Comparison of ENCODE assay signal across 9 cellular contexts in genomic region chr10:78700413-78700812, GRCh38.
DNase-seq lines count a peak whose midpoint lies in the region; ATAC-seq and TF ChIP-seq lines count a peak whose summit lies in the region.
"Had no signal": no experiment of that assay in that cellular context is flagged by ENCODE, and none has a peak within 500 bp of the region (broad histone marks: within the 10 kb centered on the region; RNA-seq: fewer than 3 reads in every experiment).

No MANE protein-coding gene starts in this region.

- H3K4me1 ChIP-seq in colonic mucosa (no peaks in the 10 kb centered on the region), mesodermal cell (ENCODE audit: control insufficient read depth, insufficient read depth, low read length, poor library complexity, severe bottlenecking) (peaks cover 21% of the 10 kb centered on the region)

- in situ Hi-C loops in G401 (cut with HindIII; ENCODE audit: low sequenced_read_pairs), result no loop called here

- H3K27ac ChIP-seq in colonic mucosa (no peak overlapping the region), mesodermal cell (ENCODE audit: low read depth, low read length, severe bottlenecking) (peak overlapping the region; percentile 43)
- H3K27ac ChIP-seq: skin epidermis had no signal

- H3K36me3 ChIP-seq in colonic mucosa (no peaks in the 10 kb centered on the region), mesodermal cell (ENCODE audit: control insufficient read depth, insufficient read depth, low read length) (no peaks in the 10 kb centered on the region)

- intact Hi-C loops in colonic mucosa (cut with DNase I), result no loop called here

- DNase-seq in G401 (ENCODE audit: low spot score), result peak; percentile 29
- peak; percentile 41 for DNase-seq in MV-4-11 (lab: John Stamatoyannopoulos, UW)
- peak; percentile 38 for DNase-seq in colonic mucosa
- DNase-seq in activated gamma-delta T cell (lab: John Stamatoyannopoulos, UW), result no peak
- no peak for DNase-seq in NCI-H1694 treated with DMSO at 0.1 percent for 48 hours (lab: John Stamatoyannopoulos, UW)
- DNase-seq: NCI-H2107 had no signal

- H3K9me3 ChIP-seq in colonic mucosa (no peaks in the 10 kb centered on the region), mesodermal cell (ENCODE audit: control insufficient read depth, low read length) (no peaks in the 10 kb centered on the region)

- TF ChIP-seq CTCF in colonic mucosa (IDR thresholded peaks at IDR 0.05), result no peak

- no peak overlapping the region for H3K4me3 ChIP-seq in colonic mucosa
- H3K4me3 ChIP-seq in mesodermal cell (ENCODE audit: extremely low read depth, insufficient read depth, low read length, poor library complexity, severe bottlenecking), result no peak overlapping the region
- H3K4me3 ChIP-seq: skin epidermis had no signal

- no peak for ATAC-seq in GM21360 (IDR thresholded peaks at IDR 0.05; ENCODE audit: unreplicated experiment)

- H3K9ac ChIP-seq in colonic mucosa (ENCODE audit: low read depth in 2 of 2, low read length in 2 of 2), result no peak overlapping the region

- H3K27me3 ChIP-seq in colonic mucosa, result no peaks in the 10 kb centered on the region

Comparison
In these comparisons a context has a peak if more than half of its experiments do, and no peak if none do; other contexts are left out.
1. DNase-seq: peak in G401 (single experiment), MV-4-11 (single experiment) and colonic mucosa (single experiment); none in activated gamma-delta T cell (single experiment) and NCI-H1694 treated with DMSO at 0.1 percent for 48 hours (single experiment).